ENCODE assay signal across 1 cellular context in the genomic region with DNA sequence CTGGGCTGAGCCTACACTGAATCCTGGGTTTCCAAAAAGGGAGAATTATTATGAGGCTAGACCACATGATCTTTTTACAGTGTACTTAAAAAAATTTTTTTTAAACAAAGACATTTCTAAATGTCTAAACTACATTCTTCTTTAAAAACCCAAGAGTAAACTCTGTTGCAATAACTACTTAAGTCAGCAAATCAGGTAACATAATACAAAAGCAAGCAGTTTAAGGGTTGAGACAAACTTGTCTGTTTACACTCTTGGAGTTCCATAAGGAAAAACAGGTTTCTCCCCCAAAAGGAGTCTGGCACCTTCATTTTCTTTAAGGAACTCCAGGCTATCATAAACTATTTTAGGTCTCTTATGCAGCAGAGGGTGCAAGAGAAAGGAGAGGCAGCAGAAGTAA.
TF ChIP-seq lines count a peak whose summit lies in the region.

No MANE protein-coding gene starts in this region.

TF ChIP-seq in H1, 55 proteins besides CTCF, POLR2A, EP300 and RAD21:
- TF ChIP-seq SRF (IDR thresholded peaks at IDR 0.05; ENCODE audit: low read depth, low read length) (no peak), RFX5 (IDR thresholded peaks at IDR 0.05; ENCODE audit: borderline replicate concordance, low read depth, low read length) (no peak), KDM5A (IDR thresholded peaks at IDR 0.05; ENCODE audit: low read length) (no peak), POLR2AphosphoS5 (IDR thresholded peaks at IDR 0.05; ENCODE audit: low read depth, low read length) (no peak), CTBP2 (IDR thresholded peaks at IDR 0.05; ENCODE audit: borderline replicate concordance, insufficient read depth, insufficient read length, low read length) (no peak), BACH1 (IDR thresholded peaks at IDR 0.05; ENCODE audit: low read length) (no peak), NANOG (IDR thresholded peaks at IDR 0.05; ENCODE audit: insufficient read depth, low read depth, low read length, poor library complexity, severe bottlenecking) (no peak), TBP (IDR thresholded peaks at IDR 0.05; ENCODE audit: low read depth, low read length) (no peak), RNF2 (IDR thresholded peaks at IDR 0.05; ENCODE audit: borderline replicate concordance, low read depth, low read length, missing control alignments, poor library complexity, severe bottlenecking) (no peak), SIRT6 (IDR thresholded peaks at IDR 0.05; ENCODE audit: low read length) (no peak), TEAD4 (IDR thresholded peaks at IDR 0.05; ENCODE audit: low read depth, low read length) (no peak), JUND (IDR thresholded peaks at IDR 0.05; ENCODE audit: low read length) (no peak), NRF1 (IDR thresholded peaks at IDR 0.05; ENCODE audit: low read depth, low read length) (no peak)
- TF ChIP-seq, protein P1, sequence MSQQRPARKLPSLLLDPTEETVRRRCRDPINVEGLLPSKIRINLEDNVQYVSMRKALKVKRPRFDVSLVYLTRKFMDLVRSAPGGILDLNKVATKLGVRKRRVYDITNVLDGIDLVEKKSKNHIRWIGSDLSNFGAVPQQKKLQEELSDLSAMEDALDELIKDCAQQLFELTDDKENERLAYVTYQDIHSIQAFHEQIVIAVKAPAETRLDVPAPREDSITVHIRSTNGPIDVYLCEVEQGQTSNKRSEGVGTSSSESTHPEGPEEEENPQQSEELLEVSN (IDR thresholded peaks at IDR 0.05), result no peak
TF ChIP-seq in H1: peak in this region for 0.
